Comparison of ENCODE assay signal across 1 cellular context in the genomic region with DNA sequence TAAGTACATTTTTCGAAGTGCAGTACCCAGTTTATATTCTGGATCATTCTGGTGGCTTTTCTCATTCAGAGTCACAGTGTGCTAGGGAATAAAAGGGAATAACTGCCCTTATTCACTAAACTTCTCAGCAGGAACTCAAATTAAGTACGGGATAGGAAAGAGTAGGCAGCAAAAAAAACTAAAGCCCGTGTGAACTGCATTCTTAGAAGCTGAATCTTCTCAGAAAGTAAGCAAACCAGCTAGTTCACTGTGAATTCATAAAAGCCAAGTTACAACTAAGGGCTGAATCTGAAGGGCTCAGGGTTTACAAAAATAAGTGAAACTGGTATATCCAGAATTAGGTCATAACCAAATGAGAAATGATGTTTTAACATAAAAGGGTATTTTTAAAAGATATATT.
A peak's percentile ranks its signal among the peaks of the same experiment; 100 is the strongest.
TF ChIP-seq lines count a peak whose summit lies in the region.

No MANE protein-coding gene starts in this region.

TF ChIP-seq in K562, 482 proteins besides CTCF, POLR2A, EP300 and RAD21:
- TF ChIP-seq, protein P1, sequence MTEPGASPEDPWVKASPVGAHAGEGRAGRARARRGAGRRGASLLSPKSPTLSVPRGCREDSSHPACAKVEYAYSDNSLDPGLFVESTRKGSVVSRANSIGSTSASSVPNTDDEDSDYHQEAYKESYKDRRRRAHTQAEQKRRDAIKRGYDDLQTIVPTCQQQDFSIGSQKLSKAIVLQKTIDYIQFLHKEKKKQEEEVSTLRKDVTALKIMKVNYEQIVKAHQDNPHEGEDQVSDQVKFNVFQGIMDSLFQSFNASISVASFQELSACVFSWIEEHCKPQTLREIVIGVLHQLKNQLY (CRISPR knock-in tag; conservative IDR thresholded peaks at IDR 0.05): no peak
- TF ChIP-seq, protein P2, sequence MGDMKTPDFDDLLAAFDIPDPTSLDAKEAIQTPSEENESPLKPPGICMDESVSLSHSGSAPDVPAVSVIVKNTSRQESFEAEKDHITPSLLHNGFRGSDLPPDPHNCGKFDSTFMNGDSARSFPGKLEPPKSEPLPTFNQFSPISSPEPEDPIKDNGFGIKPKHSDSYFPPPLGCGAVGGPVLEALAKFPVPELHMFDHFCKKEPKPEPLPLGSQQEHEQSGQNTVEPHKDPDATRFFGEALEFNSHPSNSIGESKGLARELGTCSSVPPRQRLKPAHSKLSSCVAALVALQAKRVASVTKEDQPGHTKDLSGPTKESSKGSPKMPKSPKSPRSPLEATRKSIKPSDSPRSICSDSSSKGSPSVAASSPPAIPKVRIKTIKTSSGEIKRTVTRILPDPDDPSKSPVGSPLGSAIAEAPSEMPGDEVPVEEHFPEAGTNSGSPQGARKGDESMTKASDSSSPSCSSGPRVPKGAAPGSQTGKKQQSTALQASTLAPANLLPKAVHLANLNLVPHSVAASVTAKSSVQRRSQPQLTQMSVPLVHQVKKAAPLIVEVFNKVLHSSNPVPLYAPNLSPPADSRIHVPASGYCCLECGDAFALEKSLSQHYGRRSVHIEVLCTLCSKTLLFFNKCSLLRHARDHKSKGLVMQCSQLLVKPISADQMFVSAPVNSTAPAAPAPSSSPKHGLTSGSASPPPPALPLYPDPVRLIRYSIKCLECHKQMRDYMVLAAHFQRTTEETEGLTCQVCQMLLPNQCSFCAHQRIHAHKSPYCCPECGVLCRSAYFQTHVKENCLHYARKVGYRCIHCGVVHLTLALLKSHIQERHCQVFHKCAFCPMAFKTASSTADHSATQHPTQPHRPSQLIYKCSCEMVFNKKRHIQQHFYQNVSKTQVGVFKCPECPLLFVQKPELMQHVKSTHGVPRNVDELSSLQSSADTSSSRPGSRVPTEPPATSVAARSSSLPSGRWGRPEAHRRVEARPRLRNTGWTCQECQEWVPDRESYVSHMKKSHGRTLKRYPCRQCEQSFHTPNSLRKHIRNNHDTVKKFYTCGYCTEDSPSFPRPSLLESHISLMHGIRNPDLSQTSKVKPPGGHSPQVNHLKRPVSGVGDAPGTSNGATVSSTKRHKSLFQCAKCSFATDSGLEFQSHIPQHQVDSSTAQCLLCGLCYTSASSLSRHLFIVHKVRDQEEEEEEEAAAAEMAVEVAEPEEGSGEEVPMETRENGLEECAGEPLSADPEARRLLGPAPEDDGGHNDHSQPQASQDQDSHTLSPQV (IDR thresholded peaks at IDR 0.05): 0 out of 2 replicates have a peak, but pooled peaks have one; percentile 15
- TF ChIP-seq RBM15 (IDR thresholded peaks at IDR 0.05; ENCODE audit: insufficient read depth, low read length) (no peak), FOSL1 (tag; conservative IDR thresholded peaks at IDR 0.05) (0 out of 2 replicates have a peak, but pooled peaks have one; percentile 5)
TF ChIP-seq in K562: peak in this region for 2.
